In the genomic region with DNA sequence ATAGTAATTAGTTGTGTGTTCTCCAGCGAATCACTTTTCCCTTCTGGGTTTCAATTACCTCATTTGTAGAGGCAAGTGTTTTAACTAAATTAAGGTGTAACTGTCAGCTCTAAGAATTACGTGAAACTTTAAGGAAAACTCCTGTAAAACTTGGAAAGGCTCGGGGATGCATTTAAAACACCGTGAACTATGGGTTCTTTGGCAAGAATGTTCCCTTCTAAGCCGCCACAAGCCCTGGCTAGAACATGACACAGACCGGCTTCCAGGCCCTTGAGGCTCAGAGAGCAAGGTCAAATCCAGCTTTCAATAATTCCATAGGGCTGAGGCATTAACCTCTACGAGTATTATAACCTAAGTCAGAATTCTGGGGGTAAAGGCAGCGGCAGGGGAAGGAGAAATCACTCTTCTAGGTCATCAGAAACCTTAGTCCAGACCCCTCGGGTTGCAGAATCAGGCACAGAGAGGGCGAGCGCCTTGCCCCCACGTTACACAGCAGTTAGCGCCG, we compare ENCODE assay signal across 8 cellular contexts. TPM values are rescaled to one million over a fixed set of nuclear protein-coding genes. Genes with fewer than 3 reads are reported as not detected.
A peak's percentile ranks its signal among the peaks of the same experiment; 100 is the strongest.
DNase-seq lines count a peak whose midpoint lies in the region; ATAC-seq, FAIRE-seq and TF ChIP-seq lines count a peak whose summit lies in the region.

No MANE protein-coding gene starts in this region.

- H3K36me3 Mint-ChIP-seq in CD4-positive, alpha-beta memory T cell, result peaks cover 3 to 4% of the 10 kb centered on the region in 2 donors
- no peaks in the 10 kb centered on the region for H3K36me3 Mint-ChIP-seq in astrocyte (ENCODE audit: low read depth, unreplicated experiment)

- peaks cover 36% of the 10 kb centered on the region for H3K4me1 ChIP-seq in CD4-positive, alpha-beta memory T cell (ENCODE audit: insufficient read depth, low read length)
- peaks cover 15% of the 10 kb centered on the region for H3K4me1 ChIP-seq in HUES6 (ENCODE audit: control insufficient read depth, insufficient read depth, low read length)
- no peaks in the 10 kb centered on the region for H3K4me1 ChIP-seq in astrocyte (ENCODE audit: insufficient read depth, low read length)
- H3K4me1 ChIP-seq in iPS-15b (ENCODE audit: control insufficient read depth, insufficient read depth, low read length), result peaks cover 8% of the 10 kb centered on the region
- H3K4me1 ChIP-seq in small intestine (ENCODE audit: control insufficient read depth in 2 of 2, insufficient read depth in 1 of 2, low read depth in 1 of 2, low read length in 1 of 2), result peaks cover 0 to 6% of the 10 kb centered on the region in 2 donors

- TF ChIP-seq CTCF in astrocyte (IDR thresholded peaks at IDR 0.05; ENCODE audit: insufficient read depth, low read depth, low read length), result no peak

- peak overlapping the region; percentile 98 for H3K4me2 ChIP-seq in astrocyte (ENCODE audit: low read length)

- ATAC-seq in GM19455 (IDR thresholded peaks at IDR 0.05; ENCODE audit: unreplicated experiment), result peak; percentile 37

- no peaks in the 10 kb centered on the region for H3K27me3 Mint-ChIP-seq in CD4-positive, alpha-beta memory T cell
- H3K27me3 Mint-ChIP-seq in astrocyte (ENCODE audit: low read depth, unreplicated experiment), result peaks cover 2% of the 10 kb centered on the region

- FAIRE-seq in astrocyte (lab: Jason Lieb, UNC), result no peak
- FAIRE-seq in small intestine (lab: Jason Lieb, UNC), result no peak

- no peak for DNase-seq in CD4-positive, alpha-beta memory T cell
- DNase-seq in astrocyte (ENCODE audit: low read depth), result peak; percentile 14
- peak; percentile 64 for DNase-seq in small intestine
- DNase-seq in GF-D8 (lab: John Stamatoyannopoulos, UW), result no peak
- no peak for DNase-seq in posterior cingulate gyrus

- peaks cover 27 to 57% (median 42%) of the 10 kb centered on the region in 4 donors for H3K4me1 Mint-ChIP-seq in CD4-positive, alpha-beta memory T cell
- H3K4me1 Mint-ChIP-seq in astrocyte (ENCODE audit: low read depth, unreplicated experiment), result peaks cover 15% of the 10 kb centered on the region

- peak overlapping the region; percentile 92 to 96 (median 94) for H3K4me3 Mint-ChIP-seq in CD4-positive, alpha-beta memory T cell
- peak overlapping the region; percentile 96 for H3K4me3 Mint-ChIP-seq in astrocyte (ENCODE audit: unreplicated experiment)

- H4K20me1 ChIP-seq in astrocyte (ENCODE audit: insufficient read depth, low read length), result peaks cover 5% of the 10 kb centered on the region

- intact Hi-C loops in CD4-positive, alpha-beta memory T cell (cut with micrococcal nuclease), result loop anchor here (2.0 to 10.0 kb wide), 5 partner anchors 43 to 1032 kb away; a partner anchor contains a TSS
- intact Hi-C loops in posterior cingulate gyrus (cut with DNase I), result loop anchor here (5.0 kb wide), 1 partner anchor 87 kb away; a partner anchor contains a TSS

- peaks cover 0 to 2% (median 0%) of the 10 kb centered on the region in 8 donors for H3K9me3 Mint-ChIP-seq in CD4-positive, alpha-beta memory T cell
- H3K9me3 Mint-ChIP-seq in astrocyte (ENCODE audit: unreplicated experiment), result no peaks in the 10 kb centered on the region

- peak overlapping the region; percentile 75 for H3K27ac ChIP-seq in CD4-positive, alpha-beta memory T cell (ENCODE audit: low read depth, low read length)
- peak overlapping the region; percentile 66 for H3K27ac ChIP-seq in HUES6 (ENCODE audit: low read depth, low read length)
- H3K27ac ChIP-seq in astrocyte (ENCODE audit: low read depth, low read length), result peak overlapping the region; percentile 67
- peak overlapping the region; percentile 87 for H3K27ac ChIP-seq in small intestine (ENCODE audit: low read depth in 1 of 2, low read length in 1 of 2)

- no peaks in the 10 kb centered on the region for H3K36me3 ChIP-seq in CD4-positive, alpha-beta memory T cell (ENCODE audit: insufficient read depth, low read length)
- H3K36me3 ChIP-seq in HUES6 (ENCODE audit: control insufficient read depth, insufficient read depth, low read length), result no peaks in the 10 kb centered on the region
- no peaks in the 10 kb centered on the region for H3K36me3 ChIP-seq in astrocyte (ENCODE audit: insufficient read depth, low read length)
- no peaks in the 10 kb centered on the region for H3K36me3 ChIP-seq in iPS-15b (ENCODE audit: control insufficient read depth, insufficient read depth, low read length)
- no peaks in the 10 kb centered on the region for H3K36me3 ChIP-seq in small intestine (ENCODE audit: control insufficient read depth in 2 of 2, insufficient read depth in 2 of 2, low read length in 2 of 2)

- POLR2A ChIA-PET in CD4-positive, alpha-beta memory T cell (lab: Charles Lee; ENCODE audit: partially characterized antibody), result interaction anchor here (1.0 to 3.1 kb wide), 7 partner anchors 14 to 899 kb away, joined by 3 to 12 read pairs (median 6); a partner anchor contains a TSS

- H3K9ac ChIP-seq in HUES6 (ENCODE audit: low read length) (peak overlapping the region; percentile 90), astrocyte (ENCODE audit: low read length) (peak overlapping the region; percentile 86), iPS-15b (ENCODE audit: low read depth, low read length) (peak overlapping the region; percentile 96)

- peak overlapping the region; percentile 97 for H2AFZ ChIP-seq in astrocyte (ENCODE audit: low read depth, low read length)

- H3K27me3 ChIP-seq in CD4-positive, alpha-beta memory T cell (ENCODE audit: insufficient read depth, low read length), result no peaks in the 10 kb centered on the region
- no peaks in the 10 kb centered on the region for H3K27me3 ChIP-seq in HUES6 (ENCODE audit: control insufficient read depth, insufficient read depth, low read length)
- no peaks in the 10 kb centered on the region for H3K27me3 ChIP-seq in astrocyte (ENCODE audit: insufficient read depth, low read length)
- H3K27me3 ChIP-seq in iPS-15b (ENCODE audit: control insufficient read depth, insufficient read depth, low read length), result no peaks in the 10 kb centered on the region
- no peaks in the 10 kb centered on the region for H3K27me3 ChIP-seq in small intestine (ENCODE audit: control insufficient read depth in 2 of 2, insufficient read depth in 2 of 2, low read length in 2 of 2)

- WGBS in small intestine, 3 donors, result 3 to 6% (median 4%) methylated on average over 14 of the region's 14 CpGs

- peaks cover 49% of the 10 kb centered on the region for H3K79me2 ChIP-seq in astrocyte (ENCODE audit: insufficient read depth, low read length)

- CTCF ChIA-PET in CD4-positive, alpha-beta memory T cell (lab: Charles Lee; ENCODE audit: partially characterized antibody), result interaction anchor here (0.9 to 1.6 kb wide), 3 partner anchors 12 to 292 kb away, joined by 3 to 4 read pairs (median 4); no protein-coding TSS in a partner anchor

- peak overlapping the region; percentile 55 to 64 for H3K4me3 ChIP-seq in CD4-positive, alpha-beta memory T cell (ENCODE audit: low read length in 2 of 2)
- H3K4me3 ChIP-seq in HUES6 (ENCODE audit: low read depth, low read length) (peak overlapping the region; percentile 90), astrocyte (ENCODE audit: insufficient read depth, low read depth, low read length) (peak overlapping the region; percentile 87), iPS-15b (ENCODE audit: low read depth, low read length) (peak overlapping the region; percentile 91), small intestine (ENCODE audit: low read depth in 1 of 2, low read length in 2 of 2) (peak overlapping the region; percentile 83 to 91)

- H3K9me3 ChIP-seq in CD4-positive, alpha-beta memory T cell (ENCODE audit: control insufficient read depth in 1 of 2, low read length in 2 of 2), result no peaks in the 10 kb centered on the region
- H3K9me3 ChIP-seq in HUES6 (ENCODE audit: control insufficient read depth, insufficient read depth, low read depth, low read length), result no peaks in the 10 kb centered on the region
- no peaks in the 10 kb centered on the region for H3K9me3 ChIP-seq in astrocyte (ENCODE audit: insufficient read depth, low read depth, low read length)
- H3K9me3 ChIP-seq in iPS-15b (ENCODE audit: control insufficient read depth, insufficient read depth, low read length), result no peaks in the 10 kb centered on the region
- H3K9me3 ChIP-seq in small intestine (ENCODE audit: control insufficient read depth, low read depth), result no peaks in the 10 kb centered on the region

- H3K27ac Mint-ChIP-seq in CD4-positive, alpha-beta memory T cell, result peak overlapping the region in 6 of 7 donors; percentile 72 to 92 (median 88)
- H3K27ac Mint-ChIP-seq in astrocyte (ENCODE audit: unreplicated experiment), result peak overlapping the region; percentile 75

RNA-seq across cellular contexts. Expression of a gene that starts 0.7 kb away (rescaled TPM):
- 10 to 100 TPM; 20.2 to 23.3 TPM for total RNA-seq in CD4-positive, alpha-beta memory T cell
- 1 to 10 TPM; 3.2 to 6.8 TPM for polyA plus RNA-seq in CD4-positive, alpha-beta memory T cell
- 14.6 and 15.6 TPM in 2 replicates for total RNA-seq in astrocyte
- polyA plus RNA-seq in small intestine, result 1 to 10 TPM; 3.8 to 6.3 (median 5.8) TPM

Comparison
In these comparisons a context has a peak if more than half of its experiments do, and no peak if none do; other contexts are left out.
1. DNase-seq: peak in astrocyte (single experiment) and small intestine (single experiment); none in CD4-positive, alpha-beta memory T cell (0 of 5), GF-D8 (single experiment) and posterior cingulate gyrus (0 of 10).
2. Peak in every context shown above with its lines, with median percentiles within 50 percentile points of each other: H3K27ac ChIP-seq, H3K4me3 ChIP-seq and H3K9ac ChIP-seq.